In the genomic region with DNA sequence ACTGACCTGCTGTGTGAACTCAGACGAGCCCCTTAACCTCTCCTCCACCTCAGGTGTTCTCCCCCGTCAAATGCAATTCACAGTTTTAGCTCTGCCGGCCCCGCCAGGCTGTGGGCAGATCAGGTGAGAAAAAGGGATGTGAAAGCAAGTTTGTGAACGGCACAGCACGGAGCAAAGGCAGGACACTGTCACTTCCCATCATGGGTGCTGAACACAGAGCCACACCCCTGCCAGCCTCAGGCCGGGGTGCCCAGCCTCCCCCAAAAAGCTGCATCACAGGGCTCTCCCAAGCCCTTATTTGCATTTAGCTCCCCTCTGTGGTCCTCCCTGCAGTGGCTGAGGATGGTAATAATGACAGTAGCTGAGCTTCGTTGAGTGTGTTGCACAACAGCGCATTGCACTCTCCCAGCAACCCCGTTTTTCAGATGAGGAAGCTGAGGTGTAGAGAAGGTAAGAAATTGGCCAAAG, we compare ENCODE assay signal across 8 cellular contexts.
DNase-seq lines count a peak whose midpoint lies in the region; ATAC-seq, FAIRE-seq and TF ChIP-seq lines count a peak whose summit lies in the region.

No MANE protein-coding gene starts in this region.

- ATAC-seq in GM18502 (IDR thresholded peaks at IDR 0.05; ENCODE audit: poor library complexity, unreplicated experiment) = peak; percentile 80
- ATAC-seq in GM21576 (IDR thresholded peaks at IDR 0.05; ENCODE audit: unreplicated experiment) = peak; percentile 92

- peaks cover 19 to 39% (median 26%) of the 10 kb centered on the region in 3 donors for H3K4me1 Mint-ChIP-seq in IgD-negative memory B cell
- H3K4me1 Mint-ChIP-seq in nephron progenitor cell = peaks cover 40% of the 10 kb centered on the region

- H3K9me3 ChIP-seq in kidney (ENCODE audit: control insufficient read depth in 1 of 2, low read length in 2 of 2) = no peaks in the 10 kb centered on the region

- no peaks in the 10 kb centered on the region for H3K36me3 Mint-ChIP-seq in IgD-negative memory B cell
- no peaks in the 10 kb centered on the region for H3K36me3 Mint-ChIP-seq in nephron progenitor cell (ENCODE audit: low read depth)

- H3K4me3 Mint-ChIP-seq in IgD-negative memory B cell (peak overlapping the region; percentile 14 to 87 (median 66)), nephron progenitor cell (no peak overlapping the region)

- no peak for TF ChIP-seq CTCF in kidney (IDR thresholded peaks at IDR 0.05; ENCODE audit: borderline replicate concordance, extremely low read depth, insufficient read depth)
- no peak for TF ChIP-seq CTCF in nephron progenitor cell (IDR thresholded peaks at IDR 0.05)
- no peak for TF ChIP-seq CTCF in foreskin fibroblast (IDR thresholded peaks at IDR 0.05; ENCODE audit: low read depth, low read length)

- no peak overlapping the region for H3K9ac ChIP-seq in kidney (ENCODE audit: low read length in 2 of 2)

- no peaks in the 10 kb centered on the region for H3K36me3 ChIP-seq in kidney (ENCODE audit: control insufficient read depth in 1 of 2, insufficient read depth in 2 of 2, low read length in 2 of 2)

- H3K9me3 Mint-ChIP-seq in IgD-negative memory B cell = peaks cover 0 to 2% (median 0%) of the 10 kb centered on the region in 3 donors
- no peaks in the 10 kb centered on the region for H3K9me3 Mint-ChIP-seq in nephron progenitor cell

- intact Hi-C loops in kidney (cut with DNase I) = no loop called here

- H3K4me1 ChIP-seq in kidney (ENCODE audit: control insufficient read depth in 1 of 2, insufficient read depth in 1 of 2, low read depth in 1 of 2, low read length in 2 of 2) = no peaks in the 10 kb centered on the region

- FAIRE-seq in kidney (lab: Jason Lieb, UNC) = no peak

- H3K4me3 ChIP-seq in kidney (ENCODE audit: low read length in 2 of 2) = no peak overlapping the region
- no peak overlapping the region for H3K4me3 ChIP-seq in foreskin fibroblast (ENCODE audit: low read depth in 1 of 2, low read length in 2 of 2)

- H3K27ac ChIP-seq in kidney (ENCODE audit: low read depth in 2 of 2, low read length in 2 of 2) = no peak overlapping the region

- peak overlapping the region; percentile 74 to 94 (median 77) for H3K27ac Mint-ChIP-seq in IgD-negative memory B cell
- H3K27ac Mint-ChIP-seq in nephron progenitor cell = no peak overlapping the region

- H3K27me3 Mint-ChIP-seq in IgD-negative memory B cell (peaks cover 19% of the 10 kb centered on the region), nephron progenitor cell (ENCODE audit: low read depth, poor library complexity) (peaks cover 29% of the 10 kb centered on the region)

- DNase-seq in kidney (peak; percentile 71), HT-29 (ENCODE audit: low spot score) (no peak), nephron progenitor cell (no peak), NCI-H345 treated with DMSO at 0.1 percent for 48 hours (lab: John Stamatoyannopoulos, UW; ENCODE audit: unreplicated experiment) (no peak), foreskin fibroblast (no peak)
